Comparison of ENCODE assay signal across 12 cellular contexts in genomic region chr1:67534627-67535065, GRCh38.
DNase-seq lines count a peak whose midpoint lies in the region; ATAC-seq lines count a peak whose summit lies in the region.
"Had no signal": no experiment of that assay in that cellular context is flagged by ENCODE, and none has a peak within 500 bp of the region (broad histone marks: within the 10 kb centered on the region; RNA-seq: fewer than 3 reads in every experiment).

No MANE protein-coding gene starts in this region.

- ATAC-seq in HG03342 (IDR thresholded peaks at IDR 0.05; ENCODE audit: unreplicated experiment) (peak; percentile 42), GM21576 (IDR thresholded peaks at IDR 0.05; ENCODE audit: unreplicated experiment) (no peak)
- ATAC-seq in naive thymus-derived CD4-positive, alpha-beta T cell: no peak
- ATAC-seq in stimulated activated memory B cell treated with anti-CD40 and anti-IgM and Interleukin-4, amounts not matched to agents 10 μg/mL and 1 μg/mL and 100 μg/mL, for 72 hours: no peak

- DNase-seq in COLO668 (lab: John Stamatoyannopoulos, UW; ENCODE audit: unreplicated experiment) (peak; percentile 76), SW480 (ENCODE audit: low spot score) (peak; percentile 99), islet precursor cell (peak; percentile 68), G401 (ENCODE audit: low spot score) (no peak)
- no peak for DNase-seq in naive thymus-derived CD4-positive, alpha-beta T cell
- DNase-seq: CD8-positive, alpha-beta memory T cell; NCI-H526 treated with DMSO at 0.1 percent for 48 hours had no signal

- in situ Hi-C loops in G401 (cut with HindIII; ENCODE audit: low sequenced_read_pairs): no loop called here

- no peaks in the 10 kb centered on the region for H3K4me1 Mint-ChIP-seq in naive thymus-derived CD4-positive, alpha-beta T cell
- no peaks in the 10 kb centered on the region for H3K4me1 Mint-ChIP-seq in stimulated activated memory B cell treated with anti-CD40 and anti-IgM and Interleukin-4, amounts not matched to agents 10 μg/mL and 1 μg/mL and 100 μg/mL, for 72 hours

- no peaks in the 10 kb centered on the region for H3K27me3 ChIP-seq in naive thymus-derived CD4-positive, alpha-beta T cell (ENCODE audit: control insufficient read depth in 2 of 2, insufficient read depth in 2 of 2, low read length in 2 of 2)

- H3K9me3 Mint-ChIP-seq in naive thymus-derived CD4-positive, alpha-beta T cell: peaks cover 0 to 4% (median 0%) of the 10 kb centered on the region in 11 donors
- H3K9me3 Mint-ChIP-seq in stimulated activated memory B cell treated with anti-CD40 and anti-IgM and Interleukin-4, amounts not matched to agents 10 μg/mL and 1 μg/mL and 100 μg/mL, for 72 hours: no peaks in the 10 kb centered on the region
- H3K9me3 Mint-ChIP-seq: activated naive CD4-positive, alpha-beta T cell treated with anti-CD3 and anti-CD28 coated beads, Interleukin-2, amount 50 U/mL, for 72 hours; CD8-positive, alpha-beta memory T cell had no signal

- no peaks in the 10 kb centered on the region for H3K36me3 ChIP-seq in naive thymus-derived CD4-positive, alpha-beta T cell (ENCODE audit: control insufficient read depth in 2 of 3, insufficient read depth in 3 of 3, low read length in 3 of 3)

- intact Hi-C loops in naive thymus-derived CD4-positive, alpha-beta T cell (cut with micrococcal nuclease): loop anchor here in 1 of 2 donors (10.0 kb wide), 1 partner anchor 580 kb away; no protein-coding TSS in a partner anchor

- H3K4me3 ChIP-seq in naive thymus-derived CD4-positive, alpha-beta T cell (ENCODE audit: low read length): no peak overlapping the region

- no peak overlapping the region for H3K4me3 Mint-ChIP-seq in naive thymus-derived CD4-positive, alpha-beta T cell
- no peak overlapping the region for H3K4me3 Mint-ChIP-seq in stimulated activated memory B cell treated with anti-CD40 and anti-IgM and Interleukin-4, amounts not matched to agents 10 μg/mL and 1 μg/mL and 100 μg/mL, for 72 hours
- H3K4me3 Mint-ChIP-seq: CD8-positive, alpha-beta memory T cell had no signal

- H3K27ac ChIP-seq in naive thymus-derived CD4-positive, alpha-beta T cell (ENCODE audit: low read depth, low read length): no peak overlapping the region
- H3K27ac ChIP-seq: HL-60 had no signal

- CTCF ChIA-PET in naive thymus-derived CD4-positive, alpha-beta T cell (lab: Charles Lee): interaction anchor here (0.7 to 1.8 kb wide), 3 partner anchors 34 to 226 kb away, joined by 3 to 4 read pairs (median 3); no protein-coding TSS in a partner anchor

- peak overlapping the region in 1 of 9 donors; percentile 21 for H3K27ac Mint-ChIP-seq in naive thymus-derived CD4-positive, alpha-beta T cell
- no peak overlapping the region for H3K27ac Mint-ChIP-seq in stimulated activated memory B cell treated with anti-CD40 and anti-IgM and Interleukin-4, amounts not matched to agents 10 μg/mL and 1 μg/mL and 100 μg/mL, for 72 hours
- H3K27ac Mint-ChIP-seq: activated naive CD4-positive, alpha-beta T cell treated with anti-CD3 and anti-CD28 coated beads, Interleukin-2, amount 50 U/mL, for 72 hours had no signal

- POLR2A ChIA-PET in naive thymus-derived CD4-positive, alpha-beta T cell (lab: Charles Lee): interaction anchor here (0.7 kb wide), 1 partner anchor 801 kb away, joined by 3 read pairs; no protein-coding TSS in a partner anchor

- peaks cover 0 to 10% (median 0%) of the 10 kb centered on the region in 5 donors for H3K27me3 Mint-ChIP-seq in naive thymus-derived CD4-positive, alpha-beta T cell
- H3K27me3 Mint-ChIP-seq in stimulated activated memory B cell treated with anti-CD40 and anti-IgM and Interleukin-4, amounts not matched to agents 10 μg/mL and 1 μg/mL and 100 μg/mL, for 72 hours: no peaks in the 10 kb centered on the region

- no peaks in the 10 kb centered on the region for H3K36me3 Mint-ChIP-seq in naive thymus-derived CD4-positive, alpha-beta T cell
- no peaks in the 10 kb centered on the region for H3K36me3 Mint-ChIP-seq in stimulated activated memory B cell treated with anti-CD40 and anti-IgM and Interleukin-4, amounts not matched to agents 10 μg/mL and 1 μg/mL and 100 μg/mL, for 72 hours
- H3K36me3 Mint-ChIP-seq: CD8-positive, alpha-beta memory T cell had no signal

- no peaks in the 10 kb centered on the region for H3K4me1 ChIP-seq in naive thymus-derived CD4-positive, alpha-beta T cell (ENCODE audit: control insufficient read depth in 2 of 2, insufficient read depth in 2 of 2, low read length in 2 of 2)

- no peaks in the 10 kb centered on the region for H3K9me3 ChIP-seq in naive thymus-derived CD4-positive, alpha-beta T cell (ENCODE audit: control insufficient read depth in 2 of 3, low read length in 3 of 3)

Comparison
In these comparisons a context has a peak if more than half of its experiments do, and no peak if none do; other contexts are left out.
1. DNase-seq: peak in COLO668 (single experiment), SW480 (single experiment) and islet precursor cell (single experiment); none in naive thymus-derived CD4-positive, alpha-beta T cell (0 of 9) and G401 (single experiment).